In genomic region chr12:115383668-115384067, GRCh38 we compare ENCODE assay signal across 13 cellular contexts.
DNase-seq lines count a peak whose midpoint lies in the region; ATAC-seq and TF ChIP-seq lines count a peak whose summit lies in the region.
"Had no signal": no experiment of that assay in that cellular context is flagged by ENCODE, and none has a peak within 500 bp of the region (broad histone marks: within the 10 kb centered on the region; RNA-seq: fewer than 3 reads in every experiment).

No MANE protein-coding gene starts in this region.

- peak overlapping the region; percentile 11 for H3K4me3 Mint-ChIP-seq in type B pancreatic cell
- H3K4me3 Mint-ChIP-seq: activated CD8-positive, alpha-beta T cell treated with anti-CD3 and anti-CD28 coated beads for 36 hours; T-helper 17 cell had no signal

- TF ChIP-seq CTCF in foreskin keratinocyte (conservative IDR thresholded peaks at IDR 0.05) (no peak), type B pancreatic cell (conservative IDR thresholded peaks at IDR 0.05) (no peak)

- peak overlapping the region; percentile 63 for H3K27ac Mint-ChIP-seq in type B pancreatic cell
- H3K27ac Mint-ChIP-seq: activated CD8-positive, alpha-beta T cell treated with anti-CD3 and anti-CD28 coated beads for 36 hours; T-helper 17 cell had no signal

- ATAC-seq in foreskin keratinocyte (peak; percentile 95), SK-N-SH treated with all-trans-retinoic acid at 6 μM for 48 hours (no peak)
- ATAC-seq: activated CD8-positive, alpha-beta T cell treated with anti-CD3 and anti-CD28 coated beads for 36 hours; gastroesophageal sphincter; T-helper 17 cell had no signal

- H3K4me1 ChIP-seq in foreskin keratinocyte = peaks cover 5% of the 10 kb centered on the region

- H3K27ac ChIP-seq in foreskin keratinocyte = peak overlapping the region; percentile 82
- H3K27ac ChIP-seq: gastroesophageal sphincter had no signal

- H3K27me3 Mint-ChIP-seq in type B pancreatic cell = peaks cover 5% of the 10 kb centered on the region
- H3K27me3 Mint-ChIP-seq: T-helper 17 cell had no signal

- H3K4me1 Mint-ChIP-seq in type B pancreatic cell (ENCODE audit: unreplicated experiment) = peaks cover 41% of the 10 kb centered on the region
- H3K4me1 Mint-ChIP-seq: T-helper 17 cell had no signal

- no peaks in the 10 kb centered on the region for H3K36me3 Mint-ChIP-seq in type B pancreatic cell

- DNase-seq in HS-5 (ENCODE audit: low read depth) (peak; percentile 56), astrocyte of the hippocampus (ENCODE audit: low read depth, low spot score) (peak; percentile 87), foreskin keratinocyte (peak; percentile 99 to 100), type B pancreatic cell (ENCODE audit: extremely low spot score, unreplicated experiment) (no peak)
- no peak for DNase-seq in stimulated activated naive CD4-positive, alpha-beta T cell treated with Interleukin-2 at 50 U/mL for 16 hours (lab: John Stamatoyannopoulos, UW)
- no peak for DNase-seq in stimulated activated CD4-positive, alpha-beta T cell treated with anti-CD3 and anti-CD28 coated beads, Interleukin-2, amount 100 ng/mL, for 48 hours
- DNase-seq: activated CD8-positive, alpha-beta T cell treated with anti-CD3 and anti-CD28 coated beads for 36 hours; activated naive CD4-positive, alpha-beta T cell; KG1; NCI-H2171; T-helper 17 cell had no signal

- H3K9me3 Mint-ChIP-seq in type B pancreatic cell = peaks cover 2% of the 10 kb centered on the region
- H3K9me3 Mint-ChIP-seq: activated CD8-positive, alpha-beta T cell treated with anti-CD3 and anti-CD28 coated beads for 36 hours had no signal

- no peaks in the 10 kb centered on the region for H3K27me3 ChIP-seq in foreskin keratinocyte

TF ChIP-seq in SK-N-SH treated with all-trans-retinoic acid at 6 μM for 48 hours, 23 proteins besides CTCF, POLR2A, EP300 and RAD21:
- TF ChIP-seq TCF4 (CRISPR knock-in tag; IDR thresholded peaks at IDR 0.05; ENCODE audit: borderline replicate concordance) (no peak), CSDC2 (CRISPR knock-in tag; IDR thresholded peaks at IDR 0.05) (no peak), GLIS3 (CRISPR knock-in tag; IDR thresholded peaks at IDR 0.05) (no peak), ZFP3 (CRISPR knock-in tag; IDR thresholded peaks at IDR 0.05) (no peak), SNAI2 (CRISPR knock-in tag; IDR thresholded peaks at IDR 0.05) (no peak), TSHZ2 (CRISPR knock-in tag; IDR thresholded peaks at IDR 0.05) (no peak), ZNF565 (CRISPR knock-in tag; conservative IDR thresholded peaks at IDR 0.05; ENCODE audit: low read depth) (no peak), CREB5 (CRISPR knock-in tag; IDR thresholded peaks at IDR 0.05; ENCODE audit: low read depth) (no peak), ZFP30 (CRISPR knock-in tag; IDR thresholded peaks at IDR 0.05) (no peak), PATZ1 (CRISPR knock-in tag; IDR thresholded peaks at IDR 0.05; ENCODE audit: borderline replicate concordance) (no peak), BACH2 (CRISPR knock-in tag; IDR thresholded peaks at IDR 0.05; ENCODE audit: borderline replicate concordance) (no peak), ISL1 (CRISPR knock-in tag; IDR thresholded peaks at IDR 0.05) (no peak), ZNF70 (CRISPR knock-in tag; IDR thresholded peaks at IDR 0.05) (no peak), PPARA (CRISPR knock-in tag; IDR thresholded peaks at IDR 0.05; ENCODE audit: borderline replicate concordance) (no peak), RARB (CRISPR knock-in tag; IDR thresholded peaks at IDR 0.05) (no peak), OSR1 (CRISPR knock-in tag; IDR thresholded peaks at IDR 0.05) (no peak)
- TF ChIP-seq, protein P1, sequence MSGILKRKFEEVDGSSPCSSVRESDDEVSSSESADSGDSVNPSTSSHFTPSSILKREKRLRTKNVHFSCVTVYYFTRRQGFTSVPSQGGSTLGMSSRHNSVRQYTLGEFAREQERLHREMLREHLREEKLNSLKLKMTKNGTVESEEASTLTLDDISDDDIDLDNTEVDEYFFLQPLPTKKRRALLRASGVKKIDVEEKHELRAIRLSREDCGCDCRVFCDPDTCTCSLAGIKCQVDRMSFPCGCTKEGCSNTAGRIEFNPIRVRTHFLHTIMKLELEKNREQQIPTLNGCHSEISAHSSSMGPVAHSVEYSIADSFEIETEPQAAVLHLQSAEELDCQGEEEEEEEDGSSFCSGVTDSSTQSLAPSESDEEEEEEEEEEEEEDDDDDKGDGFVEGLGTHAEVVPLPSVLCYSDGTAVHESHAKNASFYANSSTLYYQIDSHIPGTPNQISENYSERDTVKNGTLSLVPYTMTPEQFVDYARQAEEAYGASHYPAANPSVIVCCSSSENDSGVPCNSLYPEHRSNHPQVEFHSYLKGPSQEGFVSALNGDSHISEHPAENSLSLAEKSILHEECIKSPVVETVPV (CRISPR knock-in tag; IDR thresholded peaks at IDR 0.05) = no peak

Comparison
In these comparisons a context has a peak if more than half of its experiments do, and no peak if none do; other contexts are left out.
1. DNase-seq: peak in HS-5 (single experiment), astrocyte of the hippocampus (single experiment) and foreskin keratinocyte (2 of 2); none in type B pancreatic cell (single experiment), stimulated activated naive CD4-positive, alpha-beta T cell treated with Interleukin-2 at 50 U/mL for 16 hours (single experiment) and stimulated activated CD4-positive, alpha-beta T cell treated with anti-CD3 and anti-CD28 coated beads, Interleukin-2, amount 100 ng/mL, for 48 hours (0 of 2).